In the genomic region with DNA sequence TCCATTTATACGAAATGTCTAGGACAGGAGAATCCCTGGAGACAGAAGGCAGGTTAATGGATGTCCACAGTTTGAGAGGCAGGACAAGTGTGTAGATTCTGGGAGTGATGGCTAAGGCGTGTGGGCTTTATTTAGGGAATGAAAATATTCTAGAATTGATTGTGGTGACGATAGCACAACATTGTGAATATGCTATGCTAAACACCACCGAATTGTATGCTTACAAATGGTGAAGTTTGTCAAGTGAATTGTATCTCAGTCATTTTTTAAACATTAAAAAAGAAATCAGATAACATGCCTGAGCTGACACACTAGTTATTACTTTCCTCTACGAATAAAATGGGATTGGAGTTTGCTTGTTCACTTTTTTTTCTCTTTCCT, we compare ENCODE assay signal across 1 cellular context.
TF ChIP-seq lines count a peak whose summit lies in the region.

No MANE protein-coding gene starts in this region.

TF ChIP-seq in endothelial cell of umbilical vein, 7 proteins besides CTCF, POLR2A, EP300 and RAD21:
- TF ChIP-seq FOS (IDR thresholded peaks at IDR 0.05; ENCODE audit: borderline replicate concordance, insufficient read depth, low read length) = no peak
- TF ChIP-seq, protein P1, sequence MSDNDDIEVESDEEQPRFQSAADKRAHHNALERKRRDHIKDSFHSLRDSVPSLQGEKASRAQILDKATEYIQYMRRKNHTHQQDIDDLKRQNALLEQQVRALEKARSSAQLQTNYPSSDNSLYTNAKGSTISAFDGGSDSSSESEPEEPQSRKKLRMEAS (IDR thresholded peaks at IDR 0.05; ENCODE audit: insufficient read depth, insufficient read length) = no peak
